9 cellular contexts compared by ENCODE assay signal in genomic region chr22:31083377-31083768, GRCh38. TPM values are rescaled to one million over a fixed set of nuclear protein-coding genes. Genes with fewer than 3 reads are reported as not detected.
DNase-seq lines count a peak whose midpoint lies in the region; ATAC-seq and TF ChIP-seq lines count a peak whose summit lies in the region.
"Had no signal": no experiment of that assay in that cellular context is flagged by ENCODE, and none has a peak within 500 bp of the region (broad histone marks: within the 10 kb centered on the region; RNA-seq: fewer than 3 reads in every experiment).

No MANE protein-coding gene starts in this region.

- intact Hi-C loops in activated CD8-positive, alpha-beta T cell treated with anti-CD3 and anti-CD28 coated beads for 36 hours (cut with micrococcal nuclease) = loop anchor here (5.0 to 10.0 kb wide), 2 partner anchors 141 to 319 kb away; no protein-coding TSS in a partner anchor

- TF ChIP-seq EP300 in upper lobe of left lung (IDR thresholded peaks at IDR 0.05) = no peak

- POLR2A ChIA-PET in activated CD8-positive, alpha-beta T cell treated with anti-CD3 and anti-CD28 coated beads for 36 hours (lab: Charles Lee) = interaction anchor here (1.2 to 8.1 kb wide), 5 partner anchors 24 to 209 kb away, joined by 3 to 52 read pairs (median 5); partner anchors contain the start of genes MORC2, PIK3IP1, SELENOM and TUG1

- H3K4me1 Mint-ChIP-seq in activated naive CD4-positive, alpha-beta T cell treated with anti-CD3 and anti-CD28 coated beads, Interleukin-2, amount 10 ng/mL, durations not matched to agents 7 days and 5 days = peaks cover 44% of the 10 kb centered on the region
- H3K4me1 Mint-ChIP-seq in activated CD8-positive, alpha-beta T cell treated with anti-CD3 and anti-CD28 coated beads for 36 hours (ENCODE audit: low read depth) = peaks cover 25% of the 10 kb centered on the region

- peak overlapping the region; percentile 84 for H3K4me3 Mint-ChIP-seq in activated naive CD4-positive, alpha-beta T cell treated with anti-CD3 and anti-CD28 coated beads, Interleukin-2, amount 10 ng/mL, durations not matched to agents 7 days and 5 days
- H3K4me3 Mint-ChIP-seq in activated CD8-positive, alpha-beta T cell treated with anti-CD3 and anti-CD28 coated beads for 36 hours = peak overlapping the region; percentile 97

- no peak for TF ChIP-seq CTCF in activated CD8-positive, alpha-beta T cell treated with anti-CD3 and anti-CD28 coated beads for 36 hours (IDR thresholded peaks at IDR 0.05)
- TF ChIP-seq CTCF in upper lobe of left lung (IDR thresholded peaks at IDR 0.05) = no peak

- no peak for ATAC-seq in activated naive CD4-positive, alpha-beta T cell treated with anti-CD3 and anti-CD28 coated beads, Interleukin-2, amount 50 U/mL, for 72 hours
- no peak for ATAC-seq in activated CD8-positive, alpha-beta T cell treated with anti-CD3 and anti-CD28 coated beads for 36 hours
- ATAC-seq in upper lobe of left lung (ENCODE audit: low FRiP score in 2 of 2) (no peak), GM18868 (IDR thresholded peaks at IDR 0.05; ENCODE audit: unreplicated experiment) (no peak)
- ATAC-seq in activated CD4-positive, CD25-positive, alpha-beta regulatory T cell treated with anti-CD3 and anti-CD28 coated beads, Interleukin-2, amount 50 U/mL, for 24 hours = no peak

- peaks cover 10% of the 10 kb centered on the region for H3K36me3 Mint-ChIP-seq in activated naive CD4-positive, alpha-beta T cell treated with anti-CD3 and anti-CD28 coated beads, Interleukin-2, amount 10 ng/mL, durations not matched to agents 7 days and 5 days
- peaks cover 6 to 29% of the 10 kb centered on the region in 2 donors for H3K36me3 Mint-ChIP-seq in activated naive CD4-positive, alpha-beta T cell treated with anti-CD3 and anti-CD28 coated beads, Interleukin-2, amount 50 U/mL, for 72 hours
- H3K36me3 Mint-ChIP-seq in activated CD8-positive, alpha-beta T cell treated with anti-CD3 and anti-CD28 coated beads for 36 hours (ENCODE audit: low read depth) = peaks cover 4% of the 10 kb centered on the region

- peak overlapping the region in 3 of 4 donors; percentile 52 to 93 (median 90) for H3K4me3 ChIP-seq in upper lobe of left lung

- no peak for TF ChIP-seq POLR2A in upper lobe of left lung (IDR thresholded peaks at IDR 0.05)

- H3K27ac ChIP-seq in upper lobe of left lung = peak overlapping the region; percentile 89 to 96 (median 91)
- H3K27ac ChIP-seq: VCaP had no signal

- H3K27me3 Mint-ChIP-seq in activated naive CD4-positive, alpha-beta T cell treated with anti-CD3 and anti-CD28 coated beads, Interleukin-2, amount 10 ng/mL, durations not matched to agents 7 days and 5 days = peaks cover 11% of the 10 kb centered on the region
- H3K27me3 Mint-ChIP-seq in activated CD8-positive, alpha-beta T cell treated with anti-CD3 and anti-CD28 coated beads for 36 hours = no peaks in the 10 kb centered on the region

- no peaks in the 10 kb centered on the region for H3K9me3 ChIP-seq in upper lobe of left lung

- H3K27me3 ChIP-seq in upper lobe of left lung = no peaks in the 10 kb centered on the region

- no peak for DNase-seq in activated naive CD4-positive, alpha-beta T cell treated with anti-CD3 and anti-CD28 coated beads, Interleukin-2, amount 10 ng/mL, durations not matched to agents 7 days and 5 days
- no peak for DNase-seq in activated naive CD4-positive, alpha-beta T cell treated with anti-CD3 and anti-CD28 coated beads, Interleukin-2, amount 50 U/mL, for 72 hours (ENCODE audit: low spot score in 2 of 2)
- DNase-seq in activated CD8-positive, alpha-beta T cell treated with anti-CD3 and anti-CD28 coated beads for 36 hours = no peak
- peak; percentile 45 for DNase-seq in left kidney (ENCODE audit: low read depth, low spot score)
- no peak for DNase-seq in upper lobe of left lung
- DNase-seq in GM03348 (ENCODE audit: low spot score) = no peak

- peaks cover 0 to 12% (median 5%) of the 10 kb centered on the region in 4 donors for H3K36me3 ChIP-seq in upper lobe of left lung

- peaks cover 45 to 68% (median 50%) of the 10 kb centered on the region in 4 donors for H3K4me1 ChIP-seq in upper lobe of left lung

- H3K27ac Mint-ChIP-seq in activated naive CD4-positive, alpha-beta T cell treated with anti-CD3 and anti-CD28 coated beads, Interleukin-2, amount 10 ng/mL, durations not matched to agents 7 days and 5 days = no peak overlapping the region
- H3K27ac Mint-ChIP-seq in activated naive CD4-positive, alpha-beta T cell treated with anti-CD3 and anti-CD28 coated beads, Interleukin-2, amount 50 U/mL, for 72 hours = peak overlapping the region in 1 of 2 donors; percentile 90
- H3K27ac Mint-ChIP-seq in activated CD8-positive, alpha-beta T cell treated with anti-CD3 and anti-CD28 coated beads for 36 hours = no peak overlapping the region

- 79% methylated on average over 3 of the region's 3 CpGs; no CpG with 5 or more reads in 1 of the 2 donors for WGBS in upper lobe of left lung, 2 donors

- CTCF ChIA-PET in activated naive CD4-positive, alpha-beta T cell treated with anti-CD3 and anti-CD28 coated beads, Interleukin-2, amount 10 ng/mL, durations not matched to agents 7 days and 5 days (lab: Charles Lee) = interaction anchor here (0.7 to 3.7 kb wide), 8 partner anchors 8 to 321 kb away, joined by 3 to 22 read pairs (median 4); no protein-coding TSS in a partner anchor
- CTCF ChIA-PET in activated CD8-positive, alpha-beta T cell treated with anti-CD3 and anti-CD28 coated beads for 36 hours (lab: Charles Lee) = interaction anchor here (0.9 to 6.1 kb wide), 15 partner anchors 10 to 449 kb away, joined by 3 to 44 read pairs (median 8); partner anchors contain the start of genes LIMK2, MORC2, SELENOM and SLC35E4

- H3K9me3 Mint-ChIP-seq in activated naive CD4-positive, alpha-beta T cell treated with anti-CD3 and anti-CD28 coated beads, Interleukin-2, amount 10 ng/mL, durations not matched to agents 7 days and 5 days = no peaks in the 10 kb centered on the region
- H3K9me3 Mint-ChIP-seq in activated naive CD4-positive, alpha-beta T cell treated with anti-CD3 and anti-CD28 coated beads, Interleukin-2, amount 50 U/mL, for 72 hours = no peaks in the 10 kb centered on the region
- H3K9me3 Mint-ChIP-seq in activated CD8-positive, alpha-beta T cell treated with anti-CD3 and anti-CD28 coated beads for 36 hours = no peaks in the 10 kb centered on the region

RNA-seq across cellular contexts. Expression of gene SMTN, which starts 2.3 kb away (rescaled TPM):
- 100 to 1,000 TPM in 1 of 2 donors, 10 to 100 TPM in 1; 32.5 to 128 TPM for total RNA-seq in activated naive CD4-positive, alpha-beta T cell treated with anti-CD3 and anti-CD28 coated beads, Interleukin-2, amount 50 U/mL, for 72 hours
- total RNA-seq in activated CD8-positive, alpha-beta T cell treated with anti-CD3 and anti-CD28 coated beads for 36 hours = 10 to 100 TPM; 32.0 to 36.3 TPM
- total RNA-seq in upper lobe of left lung = 100 to 1,000 TPM in 1 of 6 donors, 10 to 100 TPM in 5; 26.1 to 104 (median 47.3) TPM

RNA-seq across cellular contexts. Expression of gene SELENOM, which starts 24.0 kb away (rescaled TPM):
- 10 to 100 TPM in 1 of 2 donors, 1 to 10 TPM in 1; 7.0 to 10.2 TPM for total RNA-seq in activated naive CD4-positive, alpha-beta T cell treated with anti-CD3 and anti-CD28 coated beads, Interleukin-2, amount 50 U/mL, for 72 hours
- total RNA-seq in activated CD8-positive, alpha-beta T cell treated with anti-CD3 and anti-CD28 coated beads for 36 hours = 1 to 10 TPM; 3.6 to 5.8 TPM
- 100 to 1,000 TPM in 3 of 6 donors, 10 to 100 TPM in 3; 51.3 to 154 (median 99.7) TPM for total RNA-seq in upper lobe of left lung

RNA-seq across cellular contexts. Expression of gene INPP5J, which starts 39.4 kb away (rescaled TPM):
- under 1 TPM; 0.32 to 0.43 TPM for total RNA-seq in activated naive CD4-positive, alpha-beta T cell treated with anti-CD3 and anti-CD28 coated beads, Interleukin-2, amount 50 U/mL, for 72 hours
- total RNA-seq in activated CD8-positive, alpha-beta T cell treated with anti-CD3 and anti-CD28 coated beads for 36 hours = under 1 TPM; 0.09 to 0.29 TPM
- 10 to 100 TPM in 1 of 6 donors, 1 to 10 TPM in 5; 3.0 to 28.3 (median 6.2) TPM for total RNA-seq in upper lobe of left lung

RNA-seq across cellular contexts. Expression of gene PLA2G3, which starts 56.9 kb away (rescaled TPM):
- not detected for total RNA-seq in activated naive CD4-positive, alpha-beta T cell treated with anti-CD3 and anti-CD28 coated beads, Interleukin-2, amount 50 U/mL, for 72 hours
- not detected for total RNA-seq in activated CD8-positive, alpha-beta T cell treated with anti-CD3 and anti-CD28 coated beads for 36 hours
- total RNA-seq in upper lobe of left lung = 1 to 10 TPM in 5 of 6 donors, under 1 TPM in 1; 0.79 to 8.1 (median 5.5) TPM

Comparison
In these comparisons a context has a peak if more than half of its experiments do, and no peak if none do; other contexts are left out.
1. RNA of gene SELENOM, which starts 24.0 kb away (total RNA-seq): 51.3 to 154 TPM in upper lobe of left lung; 7.0 to 10.2 TPM in activated naive CD4-positive, alpha-beta T cell treated with anti-CD3 and anti-CD28 coated beads, Interleukin-2, amount 50 U/mL, for 72 hours and 3.6 to 5.8 TPM in activated CD8-positive, alpha-beta T cell treated with anti-CD3 and anti-CD28 coated beads for 36 hours; every median in the first group is over 4 times any median in the second.